15 cellular contexts compared by ENCODE assay signal in genomic region chr14:64815257-64815656, GRCh38.
"Had no signal": no experiment of that assay in that cellular context is flagged by ENCODE, and none has a peak within 500 bp of the region (broad histone marks: within the 10 kb centered on the region; RNA-seq: fewer than 3 reads in every experiment).

No MANE protein-coding gene starts in this region.

- H3K4me3 ChIP-seq: lung, neural progenitor cell, pancreas had no signal

- H3K4me3 Mint-ChIP-seq: activated naive CD8-positive, alpha-beta T cell treated with anti-CD3 and anti-CD28 coated beads, Interleukin-2, amount 50 U/mL, for 24 hours; activated T-helper 17 cell treated with anti-CD3 and anti-CD28 coated beads, Interleukin-2, amount 50 U/mL, for 72 hours; dendritic cell treated with granulocyte-macrophage colony-stimulating factor and Interleukin-4, amounts not matched to agents 40 ng/mL and 50 ng/mL, for 4 days; naive B cell; neural progenitor cell; stimulated activated memory B cell treated with anti-CD40 and anti-IgM and Interleukin-4, amounts not matched to agents 10 μg/mL and 1 μg/mL and 100 μg/mL, for 72 hours had no signal

- DNase-seq: activated CD4-positive, alpha-beta T cell treated with anti-CD3 and anti-CD28 coated beads, Interleukin-2, amount 50 U/mL, for 4 hours; activated CD4-positive, CD25-positive, alpha-beta regulatory T cell treated with anti-CD3 and anti-CD28 coated beads, Interleukin-2, amount 50 U/mL, for 72 hours; activated naive CD4-positive, alpha-beta T cell treated with Interleukin-2 at 50 U/mL for 16 hours; activated naive CD8-positive, alpha-beta T cell treated with anti-CD3 and anti-CD28 coated beads, Interleukin-2, amount 50 U/mL, for 24 hours; aorta; effector memory CD4-positive, alpha-beta T cell; foreskin keratinocyte; naive B cell; pancreas; stimulated activated CD4-positive, alpha-beta T cell treated with anti-CD3 and anti-CD28 coated beads, Interleukin-12 subunit alpha, Interleukin-12 subunit beta, amount 100 ng/mL, for 4 hours had no signal

- H3K9me3 Mint-ChIP-seq: activated naive CD8-positive, alpha-beta T cell treated with anti-CD3 and anti-CD28 coated beads, Interleukin-2, amount 50 U/mL, for 24 hours; activated T-helper 17 cell treated with anti-CD3 and anti-CD28 coated beads, Interleukin-2, amount 50 U/mL, for 72 hours; dendritic cell treated with granulocyte-macrophage colony-stimulating factor and Interleukin-4, amounts not matched to agents 40 ng/mL and 50 ng/mL, for 4 days; naive B cell; neural progenitor cell; stimulated activated memory B cell treated with anti-CD40 and anti-IgM and Interleukin-4, amounts not matched to agents 10 μg/mL and 1 μg/mL and 100 μg/mL, for 72 hours had no signal

- H3K27ac Mint-ChIP-seq: activated naive CD8-positive, alpha-beta T cell treated with anti-CD3 and anti-CD28 coated beads, Interleukin-2, amount 50 U/mL, for 24 hours; activated T-helper 17 cell treated with anti-CD3 and anti-CD28 coated beads, Interleukin-2, amount 50 U/mL, for 72 hours; dendritic cell treated with granulocyte-macrophage colony-stimulating factor and Interleukin-4, amounts not matched to agents 40 ng/mL and 50 ng/mL, for 4 days; neural progenitor cell; stimulated activated memory B cell treated with anti-CD40 and anti-IgM and Interleukin-4, amounts not matched to agents 10 μg/mL and 1 μg/mL and 100 μg/mL, for 72 hours had no signal

- H3K27ac ChIP-seq: foreskin keratinocyte, neural progenitor cell, pancreas had no signal

- H3K36me3 Mint-ChIP-seq: naive B cell; neural progenitor cell; stimulated activated memory B cell treated with anti-CD40 and anti-IgM and Interleukin-4, amounts not matched to agents 10 μg/mL and 1 μg/mL and 100 μg/mL, for 72 hours had no signal

- H3K4me1 Mint-ChIP-seq: activated naive CD8-positive, alpha-beta T cell treated with anti-CD3 and anti-CD28 coated beads, Interleukin-2, amount 50 U/mL, for 24 hours had no signal

- H3K27me3 ChIP-seq: neural progenitor cell, pancreas had no signal

- ATAC-seq: activated naive CD8-positive, alpha-beta T cell treated with anti-CD3 and anti-CD28 coated beads, Interleukin-2, amount 50 U/mL, for 24 hours; activated T-helper 17 cell treated with anti-CD3 and anti-CD28 coated beads, Interleukin-2, amount 50 U/mL, for 72 hours; foreskin keratinocyte; pancreas; stimulated activated memory B cell treated with anti-CD40 and anti-IgM and Interleukin-4, amounts not matched to agents 10 μg/mL and 1 μg/mL and 100 μg/mL, for 72 hours had no signal

- H3K36me3 ChIP-seq: neural progenitor cell, pancreas had no signal

- H3K4me1 ChIP-seq: foreskin keratinocyte had no signal

- H3K9me3 ChIP-seq: pancreas had no signal
